18 cellular contexts compared by ENCODE assay signal in genomic region chr16:56247018-56247417, GRCh38. TPM values are rescaled to one million over a fixed set of nuclear protein-coding genes. Genes with fewer than 3 reads are reported as not detected.
"Had no signal": no experiment of that assay in that cellular context is flagged by ENCODE, and none has a peak within 500 bp of the region (broad histone marks: within the 10 kb centered on the region; RNA-seq: fewer than 3 reads in every experiment).

No MANE protein-coding gene starts in this region.

- H3K4me1 ChIP-seq: SJCRH30 had no signal

- ATAC-seq: activated CD4-positive, CD25-positive, alpha-beta regulatory T cell treated with anti-CD3 and anti-CD28 coated beads, Interleukin-2, amount 50 U/mL, for 24 hours; stimulated activated effector memory CD8-positive, alpha-beta T cell treated with anti-CD3 and anti-CD28 coated beads, Interleukin-12 subunit alpha, Interleukin-12 subunit beta, amount 100 ng/mL, for 72 hours had no signal

- DNase-seq: activated CD4-positive, alpha-beta T cell treated with anti-CD3 and anti-CD28 coated beads, Interleukin-2, amount 50 U/mL, for 1 hour; activated naive CD4-positive, alpha-beta T cell treated with anti-CD3 and anti-CD28 coated beads, Interleukin-2, amount 10 ng/mL, durations not matched to agents 7 days and 5 days; activated T-cell treated with anti-CD3 and anti-CD28 coated beads for 4 hours; central memory CD4-positive, alpha-beta T cell; cortex of kidney; effector memory CD4-positive, alpha-beta T cell; foreskin fibroblast; kidney glomerular epithelial cell; lower lobe of right lung; ovary; SJCRH30 had no signal

- H3K36me3 Mint-ChIP-seq: activated naive CD4-positive, alpha-beta T cell treated with anti-CD3 and anti-CD28 coated beads, Interleukin-2, amount 10 ng/mL, durations not matched to agents 7 days and 5 days; mesothelial cell of epicardium; stimulated activated effector memory CD8-positive, alpha-beta T cell treated with anti-CD3 and anti-CD28 coated beads, Interleukin-12 subunit alpha, Interleukin-12 subunit beta, amount 100 ng/mL, for 72 hours had no signal

- H3K36me3 ChIP-seq: lower lobe of right lung, ovary, SJCRH30, upper lobe of left lung had no signal

- H3K4me3 ChIP-seq: lower lobe of right lung, ovary, SJCRH30, upper lobe of left lung had no signal

- H3K4me3 Mint-ChIP-seq: activated naive CD4-positive, alpha-beta T cell treated with anti-CD3 and anti-CD28 coated beads, Interleukin-2, amount 10 ng/mL, durations not matched to agents 7 days and 5 days; mesothelial cell of epicardium; stimulated activated effector memory CD8-positive, alpha-beta T cell treated with anti-CD3 and anti-CD28 coated beads, Interleukin-12 subunit alpha, Interleukin-12 subunit beta, amount 100 ng/mL, for 72 hours had no signal

- H3K9me3 ChIP-seq: lower lobe of right lung, ovary, SJCRH30, upper lobe of left lung had no signal

- H3K27ac Mint-ChIP-seq: activated naive CD4-positive, alpha-beta T cell treated with anti-CD3 and anti-CD28 coated beads, Interleukin-2, amount 10 ng/mL, durations not matched to agents 7 days and 5 days; activated T-helper 2 cell treated with anti-CD3 and anti-CD28 coated beads, Interferon-gamma antibody, Interleukin-2, Interleukin-4, amounts not matched to agents 10 μg/mL and 5 μg/mL and 100 μg/mL, durations not matched to agents 14 hours and 24 hours and 36 hours; mesothelial cell of epicardium; stimulated activated effector memory CD8-positive, alpha-beta T cell treated with anti-CD3 and anti-CD28 coated beads, Interleukin-12 subunit alpha, Interleukin-12 subunit beta, amount 100 ng/mL, for 72 hours had no signal

- H3K27me3 ChIP-seq: ovary, SJCRH30, upper lobe of left lung had no signal

- H3K9me3 Mint-ChIP-seq: activated naive CD4-positive, alpha-beta T cell treated with anti-CD3 and anti-CD28 coated beads, Interleukin-2, amount 10 ng/mL, durations not matched to agents 7 days and 5 days; activated T-helper 2 cell treated with anti-CD3 and anti-CD28 coated beads, Interferon-gamma antibody, Interleukin-2, Interleukin-4, amounts not matched to agents 10 μg/mL and 5 μg/mL and 100 μg/mL, durations not matched to agents 14 hours and 24 hours and 36 hours; mesothelial cell of epicardium; stimulated activated effector memory CD8-positive, alpha-beta T cell treated with anti-CD3 and anti-CD28 coated beads, Interleukin-12 subunit alpha, Interleukin-12 subunit beta, amount 100 ng/mL, for 72 hours had no signal

- H3K4me1 Mint-ChIP-seq: activated naive CD4-positive, alpha-beta T cell treated with anti-CD3 and anti-CD28 coated beads, Interleukin-2, amount 10 ng/mL, durations not matched to agents 7 days and 5 days; stimulated activated effector memory CD8-positive, alpha-beta T cell treated with anti-CD3 and anti-CD28 coated beads, Interleukin-12 subunit alpha, Interleukin-12 subunit beta, amount 100 ng/mL, for 72 hours had no signal

- H3K27ac ChIP-seq: lower lobe of right lung, ovary, SJCRH30, upper lobe of left lung had no signal

RNA-seq across cellular contexts. Expression of gene GNAO1, which starts 55.7 kb away (rescaled TPM):
- total RNA-seq: myocyte, pulmonary artery endothelial cell had no signal
